ENCODE assay signal across 1 cellular context in genomic region chr19:7895565-7895964, GRCh38.
TF ChIP-seq lines count a peak whose summit lies in the region.

No MANE protein-coding gene starts in this region.

TF ChIP-seq in H1, 55 proteins besides CTCF, POLR2A, EP300 and RAD21:
- TF ChIP-seq TCF12 (IDR thresholded peaks at IDR 0.05; ENCODE audit: low read depth, low read length) (no peak), RXRA (IDR thresholded peaks at IDR 0.05; ENCODE audit: insufficient read depth, low read depth, low read length) (no peak), EZH2 (IDR thresholded peaks at IDR 0.05; ENCODE audit: low read depth, low read length, severe bottlenecking) (no peak), JUND (IDR thresholded peaks at IDR 0.05; ENCODE audit: low read length) (no peak), GTF2F1 (IDR thresholded peaks at IDR 0.05; ENCODE audit: borderline replicate concordance, low read depth, low read length) (no peak), MAFK (IDR thresholded peaks at IDR 0.05; ENCODE audit: low read depth, low read length) (no peak), E2F6 (IDR thresholded peaks at IDR 0.05) (no peak), SP4 (IDR thresholded peaks at IDR 0.05; ENCODE audit: low read length) (no peak)
